In the genomic region with DNA sequence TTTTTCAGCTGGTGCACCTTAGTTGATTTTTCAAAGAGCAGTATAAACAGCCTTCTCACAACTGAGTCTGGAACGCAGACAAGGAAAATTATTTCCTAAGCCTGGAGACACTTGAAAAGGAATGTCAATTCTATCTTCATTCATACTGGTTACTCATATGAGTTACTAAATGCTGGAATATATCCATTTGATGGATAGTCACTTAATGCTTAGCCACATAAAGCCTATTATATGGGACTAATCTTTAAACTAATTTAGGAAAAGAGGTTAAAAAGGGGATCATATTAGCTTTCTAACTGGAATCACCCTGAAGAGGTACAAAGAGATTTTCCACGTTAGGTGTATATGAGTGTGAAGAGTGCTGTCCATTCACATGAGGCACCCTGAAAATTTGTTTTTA, we compare ENCODE assay signal across 16 cellular contexts. TPM values are rescaled to one million over a fixed set of nuclear protein-coding genes. Genes with fewer than 3 reads are reported as not detected.
A peak's percentile ranks its signal among the peaks of the same experiment; 100 is the strongest.
DNase-seq lines count a peak whose midpoint lies in the region; ATAC-seq, FAIRE-seq and TF ChIP-seq lines count a peak whose summit lies in the region.
"Had no signal": no experiment of that assay in that cellular context is flagged by ENCODE, and none has a peak within 500 bp of the region (broad histone marks: within the 10 kb centered on the region; RNA-seq: fewer than 3 reads in every experiment).

No MANE protein-coding gene starts in this region.

- H3K9me2 ChIP-seq in HCT116 (ENCODE audit: insufficient read depth), result no peaks in the 10 kb centered on the region

- ATAC-seq in HCT116, result no peak

- no peak overlapping the region for H2BK12ac ChIP-seq in mesenchymal stem cell (ENCODE audit: low read length in 2 of 2)

- no peak overlapping the region for H3K18ac ChIP-seq in mesenchymal stem cell (ENCODE audit: low read depth in 1 of 2, low read length in 2 of 2)

- peak; percentile 42 for FAIRE-seq in RCC 7860 (lab: Jason Lieb, UNC)
- FAIRE-seq: D721Med, H54 had no signal

- no peak overlapping the region for H2BK15ac ChIP-seq in mesenchymal stem cell (ENCODE audit: low read depth, poor library complexity, severe bottlenecking)

- H3K27me3 Mint-ChIP-seq in osteocyte (ENCODE audit: unreplicated experiment), result peaks cover 90% of the 10 kb centered on the region

- H3K9me3 Mint-ChIP-seq in osteocyte (ENCODE audit: unreplicated experiment), result no peaks in the 10 kb centered on the region
- H3K9me3 Mint-ChIP-seq: CD4-positive, alpha-beta T cell had no signal

- no peak overlapping the region for H4K8ac ChIP-seq in mesenchymal stem cell (ENCODE audit: low read length)

- no peak overlapping the region for H4K91ac ChIP-seq in mesenchymal stem cell (ENCODE audit: low read length)

- POLR2A ChIA-PET in HCT116 (lab: Charles Lee), result interaction anchor here (1.5 kb wide), 1 partner anchor 17 kb away, joined by 3 read pairs; no protein-coding TSS in a partner anchor

- no peak overlapping the region for H3K9ac ChIP-seq in HCT116 (ENCODE audit: low read length)
- peak overlapping the region; percentile 87 for H3K9ac ChIP-seq in mesenchymal stem cell (ENCODE audit: low read length)
- peak overlapping the region in 1 of 2 donors; percentile 12 for H3K9ac ChIP-seq in stomach smooth muscle (ENCODE audit: low read length in 2 of 2)

- RAD21 ChIA-PET in HCT116 (lab: Charles Lee; ENCODE audit: low non-redundant PET in 1 of 2, low total read pairs in 2 of 2, uncharacterized antibody in 2 of 2, unreplicated experiment in 2 of 2), result interaction anchor here in 1 of 2 experiments (0.6 kb wide), 1 partner anchor 282 kb away, joined by 3 read pairs; no protein-coding TSS in a partner anchor

- H3K4me1 Mint-ChIP-seq in osteocyte (ENCODE audit: unreplicated experiment), result peaks cover 2% of the 10 kb centered on the region

- H2AFZ ChIP-seq in HCT116 (ENCODE audit: low read depth, low read length, poor library complexity, severe bottlenecking) (no peak overlapping the region), mesenchymal stem cell (ENCODE audit: low read depth, low read length) (no peak overlapping the region)

- H3K14ac ChIP-seq in mesenchymal stem cell (ENCODE audit: low read length in 2 of 2), result no peak overlapping the region

- WGBS in mesenchymal stem cell, result 62% methylated on average over 2 of the region's 2 CpGs

- TF ChIP-seq RAD21 in HCT116 (IDR thresholded peaks at IDR 0.05; ENCODE audit: low read depth), result no peak

- peaks cover 14% of the 10 kb centered on the region for H3K27me3 ChIP-seq in HCT116 (ENCODE audit: insufficient read depth, low read length)
- no peaks in the 10 kb centered on the region for H3K27me3 ChIP-seq in mesenchymal stem cell (ENCODE audit: control insufficient read depth in 1 of 2, insufficient read depth in 1 of 2, low read length in 2 of 2)
- no peaks in the 10 kb centered on the region for H3K27me3 ChIP-seq in stomach smooth muscle (ENCODE audit: control insufficient read depth in 1 of 2, insufficient read depth in 2 of 2, low read length in 2 of 2)

- H3K4ac ChIP-seq in mesenchymal stem cell (ENCODE audit: low read depth in 1 of 2, low read length in 2 of 2), result no peak overlapping the region

- no peaks in the 10 kb centered on the region for H3K79me2 ChIP-seq in HCT116 (ENCODE audit: insufficient read depth, low read length)

- H3K4me2 ChIP-seq in HCT116 (ENCODE audit: low read length) (peak overlapping the region; percentile 91; the same call in 1 of the 2 replicates), mesenchymal stem cell (ENCODE audit: low read length, poor library complexity, severe bottlenecking) (no peak overlapping the region)

- no peak for TF ChIP-seq POLR2A in HCT116 (IDR thresholded peaks at IDR 0.05; ENCODE audit: borderline replicate concordance, extremely low read depth, insufficient read depth, insufficient read length)

- peaks cover 41 to 81% of the 10 kb centered on the region in 2 experiments for H3K4me1 ChIP-seq in HCT116 (ENCODE audit: control insufficient read depth in 1 of 2, insufficient read depth in 2 of 2, low read length in 2 of 2)
- peaks cover 13% of the 10 kb centered on the region for H3K4me1 ChIP-seq in mesenchymal stem cell (ENCODE audit: control insufficient read depth, insufficient read depth, low read depth, low read length)
- peaks cover 67% of the 10 kb centered on the region for H3K4me1 ChIP-seq in stomach smooth muscle (ENCODE audit: control insufficient read depth, insufficient read depth, low read length)

- intact Hi-C loops in HCT116 (cut with micrococcal nuclease), result no loop called here

- no peak overlapping the region for H3K27ac Mint-ChIP-seq in osteocyte (ENCODE audit: unreplicated experiment)
- H3K27ac Mint-ChIP-seq: CD4-positive, alpha-beta T cell had no signal

- no peak overlapping the region for H2BK5ac ChIP-seq in mesenchymal stem cell (ENCODE audit: low read depth, low read length, poor library complexity, severe bottlenecking)

- BruUV-seq in HCT116 (replicated peaks; lab: Mats Ljungman, UMichigan), result no TSS peak

- H3K27ac ChIP-seq in HCT116 (ENCODE audit: low read depth, low read length), result no peak overlapping the region
- no peak overlapping the region for H3K27ac ChIP-seq in mesenchymal stem cell (ENCODE audit: low read length, poor library complexity, severe bottlenecking)
- peak overlapping the region; percentile 98 for H3K27ac ChIP-seq in stomach smooth muscle (ENCODE audit: low read length)

- no peaks in the 10 kb centered on the region for H3K9me3 ChIP-seq in HCT116 (ENCODE audit: control insufficient read depth in 1 of 2, insufficient read depth in 1 of 2, low read depth in 1 of 2, low read length in 2 of 2)
- H3K9me3 ChIP-seq in mesenchymal stem cell (ENCODE audit: control insufficient read depth, low read length), result no peaks in the 10 kb centered on the region
- H3K9me3 ChIP-seq in stomach smooth muscle (ENCODE audit: control insufficient read depth in 2 of 2, low read length in 2 of 2), result no peaks in the 10 kb centered on the region

- no peak overlapping the region for H3K4me3 Mint-ChIP-seq in osteocyte (ENCODE audit: unreplicated experiment)

- H3K36me3 ChIP-seq in HCT116 (ENCODE audit: control insufficient read depth in 1 of 2, insufficient read depth in 2 of 2, low read length in 2 of 2) (no peaks in the 10 kb centered on the region), mesenchymal stem cell (ENCODE audit: control insufficient read depth in 1 of 2, insufficient read depth in 2 of 2, low read depth in 1 of 2, low read length in 2 of 2) (peaks cover 0 to 5% of the 10 kb centered on the region in 2 experiments), stomach smooth muscle (ENCODE audit: control insufficient read depth in 2 of 2, insufficient read depth in 2 of 2, low read length in 2 of 2) (no peaks in the 10 kb centered on the region)

- no peak overlapping the region for H2AK5ac ChIP-seq in mesenchymal stem cell (ENCODE audit: low read length, severe bottlenecking)

- H2BK120ac ChIP-seq in mesenchymal stem cell (ENCODE audit: low read depth, low read length), result no peak overlapping the region

- H3K4me3 ChIP-seq in HCT116 (replicated peaks in 1 of 2; ENCODE audit: low read depth in 1 of 2, low read length in 2 of 2), result no peak overlapping the region
- H3K4me3 ChIP-seq in mesenchymal stem cell (ENCODE audit: insufficient read depth in 1 of 2, low read depth in 1 of 2, low read length in 2 of 2), result no peak overlapping the region
- H3K4me3 ChIP-seq in stomach smooth muscle (ENCODE audit: low read length in 2 of 2), result no peak overlapping the region
- H3K4me3 ChIP-seq in foreskin fibroblast (ENCODE audit: low read depth in 1 of 2, low read length in 2 of 2), result no peak overlapping the region

- CTCF ChIA-PET in HCT116 (lab: Charles Lee), result no interaction called here

- H3K23ac ChIP-seq in mesenchymal stem cell (ENCODE audit: low read length in 2 of 2), result no peak overlapping the region

- no peaks in the 10 kb centered on the region for H3K79me1 ChIP-seq in mesenchymal stem cell (replicated peaks; ENCODE audit: low read length, poor library complexity, severe bottlenecking)

- DNase-seq in HCT116 (ENCODE audit: low read depth, low spot score) (no peak), RCC 7860 (ENCODE audit: low spot score) (peak; percentile 4), mesenchymal stem cell (no peak), DMS114 treated with DMSO at 0.1 percent for 48 hours (lab: John Stamatoyannopoulos, UW; ENCODE audit: unreplicated experiment) (no peak), foreskin fibroblast (no peak), osteocyte (ENCODE audit: extremely low spot score, unreplicated experiment) (no peak)
- DNase-seq: ACHN; CD4-positive, alpha-beta T cell; Karpas-422; NCI-H1105 treated with DMSO at 0.1 percent for 48 hours; NCI-H1930; NCI-H2171; SHP77 treated with DMSO at 0.1 percent for 48 hours had no signal

- no peaks in the 10 kb centered on the region for H4K20me1 ChIP-seq in HCT116 (ENCODE audit: insufficient read depth)

- TF ChIP-seq CTCF in HCT116 (IDR thresholded peaks at IDR 0.05 in 2 of 3, conservative IDR thresholded peaks at IDR 0.05 in 1 of 3; ENCODE audit: borderline replicate concordance in 1 of 3, insufficient read depth in 1 of 3, low read depth in 2 of 3, low read length in 2 of 3) (no peak), foreskin fibroblast (IDR thresholded peaks at IDR 0.05; ENCODE audit: low read depth, low read length) (no peak), osteocyte (IDR thresholded peaks at IDR 0.05) (no peak)

- H3K36me3 Mint-ChIP-seq in osteocyte (ENCODE audit: unreplicated experiment), result no peaks in the 10 kb centered on the region

TF ChIP-seq in HCT116, 20 proteins besides CTCF, POLR2A, EP300 and RAD21 (continues in another document):
- no peak for TF ChIP-seq SP1 (IDR thresholded peaks at IDR 0.05; ENCODE audit: low read depth)
- no peak for TF ChIP-seq EGR1 (IDR thresholded peaks at IDR 0.05; ENCODE audit: low read depth)
- TF ChIP-seq ELF1 (IDR thresholded peaks at IDR 0.05; ENCODE audit: borderline replicate concordance, low read depth), result no peak
- TF ChIP-seq ZFX (IDR thresholded peaks at IDR 0.05), result no peak

RNA-seq across cellular contexts. Expression of a gene that starts 1.7 kb away (rescaled TPM):
- total RNA-seq in HCT116 (2021; ENCODE audit: unreplicated experiment), result 2.0 TPM
- polyA plus RNA-seq in HCT116 (2012), result 1.5 and 1.8 TPM in 2 replicates
- polyA plus RNA-seq in mesenchymal stem cell (2013, experiment 1 of 2), result 0.91 TPM
- polyA plus RNA-seq in mesenchymal stem cell (2013, experiment 2 of 2), result 1.1 TPM
- total RNA-seq in osteocyte, result not detected in 2 replicates
- total RNA-seq: CD4-positive, alpha-beta T cell had no signal

RNA-seq across cellular contexts. Expression of a gene that starts 11.3 kb away (rescaled TPM):
- 6.7 TPM for total RNA-seq in HCT116 (2021; ENCODE audit: unreplicated experiment)
- 3.2 and 7.2 TPM in 2 replicates for polyA plus RNA-seq in HCT116 (2012)
- polyA plus RNA-seq in mesenchymal stem cell (2013, experiment 1 of 2), result 2.0 TPM
- 2.0 TPM for polyA plus RNA-seq in mesenchymal stem cell (2013, experiment 2 of 2)
- not detected in 2 replicates for total RNA-seq in osteocyte
- total RNA-seq: CD4-positive, alpha-beta T cell had no signal

RNA-seq across cellular contexts. Expression of a gene that starts 15.4 kb away (rescaled TPM):
- total RNA-seq in HCT116 (2021; ENCODE audit: unreplicated experiment), result 12.7 TPM
- 3.9 and 4.9 TPM in 2 replicates for polyA plus RNA-seq in HCT116 (2012)
- 0.62 TPM for polyA plus RNA-seq in mesenchymal stem cell (2013, experiment 1 of 2)
- 0.59 TPM for polyA plus RNA-seq in mesenchymal stem cell (2013, experiment 2 of 2)
- not detected in 2 replicates for total RNA-seq in osteocyte
- total RNA-seq: CD4-positive, alpha-beta T cell had no signal

RNA-seq across cellular contexts. Expression of a gene that starts 20.2 kb away (rescaled TPM):
- total RNA-seq in HCT116 (2021; ENCODE audit: unreplicated experiment) (9.2 TPM), osteocyte (not detected in 2 replicates)
- polyA plus RNA-seq in HCT116 (2012), result 5.6 and 5.7 TPM in 2 replicates
- 0.39 TPM for polyA plus RNA-seq in mesenchymal stem cell (2013, experiment 1 of 2)
- polyA plus RNA-seq in mesenchymal stem cell (2013, experiment 2 of 2), result 0.51 TPM
- total RNA-seq: CD4-positive, alpha-beta T cell had no signal

RNA-seq across cellular contexts. Expression of a gene that starts 24.3 kb away (rescaled TPM):
- total RNA-seq in HCT116 (2021; ENCODE audit: unreplicated experiment) (15.0 TPM), osteocyte (not detected in 2 replicates)
- polyA plus RNA-seq in HCT116 (2012), result 8.0 and 10.6 TPM in 2 replicates
- 3.1 TPM for polyA plus RNA-seq in mesenchymal stem cell (2013, experiment 1 of 2)
- 3.2 TPM for polyA plus RNA-seq in mesenchymal stem cell (2013, experiment 2 of 2)
- total RNA-seq: CD4-positive, alpha-beta T cell had no signal

Comparison
In these comparisons a context has a peak if more than half of its experiments do, and no peak if none do; other contexts are left out.
1. RNA of a gene that starts 15.4 kb away (total RNA-seq): 12.7 TPM in HCT116 (single experiment); not detected in osteocyte; every median in the first group is over 10 times any median in the second.